Comparison of ENCODE assay signal across 1 cellular context in the genomic region with DNA sequence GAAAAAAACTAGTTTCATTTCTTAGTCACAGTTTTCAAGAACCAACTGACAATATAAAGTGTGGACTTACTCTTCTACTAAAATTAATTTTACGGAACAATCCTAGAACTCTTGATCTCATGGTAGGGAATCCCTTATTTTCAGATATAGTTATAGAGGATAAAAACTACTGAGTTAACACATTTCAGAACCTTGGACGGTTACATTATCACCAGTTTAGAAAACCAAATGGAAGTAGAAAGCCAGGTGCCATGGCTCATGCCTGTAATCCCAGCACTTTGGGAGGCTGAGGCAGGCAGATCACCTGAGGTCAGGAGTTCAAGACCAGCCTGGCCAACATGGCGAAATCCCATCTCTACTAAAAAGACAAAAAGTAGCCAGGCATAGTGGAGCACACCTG. TPM values are rescaled to one million over a fixed set of nuclear protein-coding genes. Genes with fewer than 3 reads are reported as not detected.
"Had no signal": no experiment of that assay in that cellular context is flagged by ENCODE, and none has a peak within 500 bp of the region (broad histone marks: within the 10 kb centered on the region; RNA-seq: fewer than 3 reads in every experiment).

No MANE protein-coding gene starts in this region.

RNA-seq across cellular contexts. Expression of a gene that starts 53.5 kb away (rescaled TPM):
- total RNA-seq: SJSA1 had no signal
